ENCODE assay signal across 17 cellular contexts in the genomic region with DNA sequence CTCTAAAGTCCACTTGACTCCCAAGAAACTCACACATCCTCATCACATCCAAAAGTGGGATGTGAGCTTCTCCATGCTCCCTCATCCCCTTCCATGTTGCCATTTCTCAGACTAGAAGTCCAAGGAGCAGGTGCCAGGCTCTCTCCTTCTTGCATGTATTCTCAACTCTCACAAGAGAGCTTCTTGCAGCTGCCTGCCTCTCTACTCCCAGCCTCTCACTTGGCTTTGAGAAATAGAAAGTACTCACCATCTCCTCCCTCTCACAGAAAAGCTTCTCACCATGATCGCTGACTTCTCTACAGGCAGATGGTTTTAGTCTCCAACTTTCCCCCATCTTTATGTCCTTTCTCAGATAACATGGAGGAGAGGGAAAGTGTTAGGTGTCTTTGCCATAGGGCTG. TPM values are rescaled to one million over a fixed set of nuclear protein-coding genes. Genes with fewer than 3 reads are reported as not detected.
"Had no signal": no experiment of that assay in that cellular context is flagged by ENCODE, and none has a peak within 500 bp of the region (broad histone marks: within the 10 kb centered on the region; RNA-seq: fewer than 3 reads in every experiment).

No MANE protein-coding gene starts in this region.

- ATAC-seq: effector memory CD8-positive, alpha-beta T cell; gastrocnemius medialis; left lung; naive thymus-derived CD4-positive, alpha-beta T cell; right cardiac atrium had no signal

- H3K4me1 ChIP-seq: gastrocnemius medialis, stomach had no signal

- DNase-seq: effector memory CD8-positive, alpha-beta T cell; gastrocnemius medialis; left lung; naive thymus-derived CD4-positive, alpha-beta T cell; nephron progenitor cell; ovary; right cardiac atrium; small intestine; stimulated activated CD4-positive, alpha-beta T cell treated with anti-CD3 and anti-CD28 coated beads, Interleukin-12 subunit alpha, Interleukin-12 subunit beta, amount 100 ng/mL, for 4 hours; stimulated activated naive CD4-positive, alpha-beta T cell; stomach; substantia nigra had no signal

- H3K36me3 ChIP-seq: esophagus muscularis mucosa, gastrocnemius medialis, left lung, neutrophil, ovary, stomach, thoracic aorta had no signal

- H3K27ac ChIP-seq: epithelial cell of prostate, esophagus muscularis mucosa, gastrocnemius medialis, neutrophil, ovary, stomach had no signal

- H3K9me3 ChIP-seq: esophagus muscularis mucosa, gastrocnemius medialis, left lung, neutrophil, ovary, stomach, thoracic aorta had no signal

- H3K4me3 ChIP-seq: esophagus muscularis mucosa, gastrocnemius medialis, left lung, lung, ovary, stomach, thoracic aorta had no signal

- H3K27me3 ChIP-seq: esophagus muscularis mucosa, gastrocnemius medialis, left lung, neutrophil, ovary, stomach had no signal

RNA-seq across cellular contexts. Expression of a gene that starts 26.6 kb away (rescaled TPM):
- polyA plus RNA-seq: naive thymus-derived CD4-positive, alpha-beta T cell had no signal
